Comparison of ENCODE assay signal across 8 cellular contexts in the genomic region with DNA sequence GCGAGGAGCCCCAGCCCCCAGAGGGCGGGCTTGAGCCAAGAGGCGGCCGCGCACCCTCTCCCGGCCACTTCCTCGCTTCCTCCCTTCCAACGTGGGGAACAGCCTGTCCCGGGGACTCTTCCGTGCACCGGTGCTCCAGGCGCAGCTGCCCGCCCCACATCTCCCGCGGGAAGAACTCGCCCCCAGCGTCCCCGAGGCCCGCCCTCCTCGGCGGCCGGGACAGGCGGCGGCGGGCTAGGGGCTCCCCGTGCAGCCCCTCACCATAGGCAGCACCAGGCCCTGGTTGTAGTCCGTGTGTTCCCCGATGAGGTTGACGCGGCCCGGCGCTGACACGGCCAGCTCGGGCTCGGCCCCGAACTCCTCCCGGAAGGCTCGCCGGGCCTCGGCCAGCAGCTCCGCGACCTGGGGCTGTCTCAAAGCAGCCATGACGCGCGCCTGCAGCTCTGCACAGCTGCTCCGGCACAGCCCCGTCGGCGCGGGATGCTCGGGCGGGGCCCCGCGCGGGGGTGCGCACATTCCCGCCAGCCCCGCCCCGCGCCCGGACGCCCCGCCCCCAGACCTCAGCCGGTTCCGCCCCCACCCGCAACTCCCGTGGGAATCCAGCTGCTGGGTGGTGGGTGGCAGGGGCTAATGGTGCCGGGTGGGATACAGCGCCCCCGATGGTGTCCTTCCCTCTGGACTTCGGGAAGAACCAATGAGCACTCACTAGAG. TPM values are rescaled to one million over a fixed set of nuclear protein-coding genes. Genes with fewer than 3 reads are reported as not detected.
A peak's percentile ranks its signal among the peaks of the same experiment; 100 is the strongest.
DNase-seq lines count a peak whose midpoint lies in the region; ATAC-seq, FAIRE-seq and TF ChIP-seq lines count a peak whose summit lies in the region.

A gene (minus strand): TSS at position 482 of the 711 bp plus-strand sequence. CDS start 56 bp downstream, at position 426.

- FAIRE-seq in GM12892 (lab: Jason Lieb, UNC) = peak; percentile 60

- H3K27ac ChIP-seq in 22Rv1 = peak within 1 kb of the TSS; percentile 72

- H3K4me3 Mint-ChIP-seq in stimulated activated naive B cell treated with anti-CD40 and anti-IgM and Interleukin-4, amounts not matched to agents 10 μg/mL and 1 μg/mL and 100 μg/mL, for 72 hours = peak within 1 kb of the TSS; percentile 86

- peak; percentile 91 for DNase-seq in GM12892 (ENCODE audit: insufficient read length)
- peak; percentile 68 for DNase-seq in NOMO-1 treated with DMSO at 0.1 percent for 48 hours (lab: John Stamatoyannopoulos, UW; ENCODE audit: unreplicated experiment)
- peak; percentile 64 for DNase-seq in activated T-cell treated with anti-CD3 and anti-CD28 coated beads for 24 hours (ENCODE audit: low read depth)
- peak; percentile 88 for DNase-seq in epidermal melanocyte (ENCODE audit: insufficient read length, low spot score)
- peak; percentile 64 for DNase-seq in mucosa of gallbladder (ENCODE audit: low spot score)
- peak; percentile 66 for DNase-seq in stimulated activated naive B cell treated with anti-CD40 and anti-IgM and Interleukin-4, amounts not matched to agents 10 μg/mL and 1 μg/mL and 100 μg/mL, for 72 hours

- H3K4me1 Mint-ChIP-seq in stimulated activated naive B cell treated with anti-CD40 and anti-IgM and Interleukin-4, amounts not matched to agents 10 μg/mL and 1 μg/mL and 100 μg/mL, for 72 hours = peaks cover 15 to 32% of the 10 kb centered on the region in 2 donors

- peak within 1 kb of the TSS; percentile 93 for H3K27ac Mint-ChIP-seq in stimulated activated naive B cell treated with anti-CD40 and anti-IgM and Interleukin-4, amounts not matched to agents 10 μg/mL and 1 μg/mL and 100 μg/mL, for 72 hours

- TF ChIP-seq CTCF in 22Rv1 (IDR thresholded peaks at IDR 0.05) = peak; percentile 63

- H3K27me3 Mint-ChIP-seq in stimulated activated naive B cell treated with anti-CD40 and anti-IgM and Interleukin-4, amounts not matched to agents 10 μg/mL and 1 μg/mL and 100 μg/mL, for 72 hours = no peaks in the 10 kb centered on the region

- peak; percentile 77 for ATAC-seq in HG02973 (IDR thresholded peaks at IDR 0.05; ENCODE audit: unreplicated experiment)
- ATAC-seq in stimulated activated naive B cell treated with anti-CD40 and anti-IgM and Interleukin-4, amounts not matched to agents 10 μg/mL and 1 μg/mL and 100 μg/mL, for 72 hours (replicated peaks) = peak; percentile 94 to 95

- TF ChIP-seq POLR2A in GM12892 (IDR thresholded peaks at IDR 0.05; ENCODE audit: low read depth, low read length) = no peak; the same call in 1 of the 2 replicates

- peaks cover 1 to 6% of the 10 kb centered on the region in 2 donors for H3K36me3 Mint-ChIP-seq in stimulated activated naive B cell treated with anti-CD40 and anti-IgM and Interleukin-4, amounts not matched to agents 10 μg/mL and 1 μg/mL and 100 μg/mL, for 72 hours

- H3K9me3 Mint-ChIP-seq in stimulated activated naive B cell treated with anti-CD40 and anti-IgM and Interleukin-4, amounts not matched to agents 10 μg/mL and 1 μg/mL and 100 μg/mL, for 72 hours = no peaks in the 10 kb centered on the region

RNA-seq across cellular contexts. Expression of the gene that starts here (rescaled TPM):
- 9.4 TPM for polyA plus RNA-seq in GM12892 (2012; ENCODE audit: missing spikeins)
- 35.9 TPM for total RNA-seq in mucosa of gallbladder

Comparison
In these comparisons a context has a peak if more than half of its experiments do, and no peak if none do; other contexts are left out.
1. Peak in every context shown above with its lines: DNase-seq, ATAC-seq and H3K27ac ChIP-seq.